In the genomic region with DNA sequence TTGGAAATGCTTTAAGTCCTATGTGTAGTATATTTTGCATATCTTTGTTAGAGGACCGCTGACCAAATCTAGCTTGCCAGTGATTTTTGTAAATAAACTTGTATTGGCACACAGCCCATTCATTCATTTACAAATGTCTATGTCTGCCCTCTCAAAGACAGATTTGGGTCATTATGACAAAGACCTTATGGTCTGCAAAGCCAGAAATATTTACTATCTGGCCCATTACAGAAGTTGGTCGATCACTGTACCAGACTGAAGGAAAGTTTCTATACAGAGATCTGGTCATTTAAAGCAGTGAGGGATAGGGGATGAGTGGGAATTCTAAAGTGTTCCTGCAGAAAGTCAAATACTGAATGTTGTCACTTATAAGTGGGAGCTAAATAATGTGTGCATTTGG, we compare ENCODE assay signal across 1 cellular context.
TF ChIP-seq lines count a peak whose summit lies in the region.

No MANE protein-coding gene starts in this region.

TF ChIP-seq in IMR-90, 13 proteins besides CTCF, POLR2A, EP300 and RAD21:
- no peak for TF ChIP-seq CEBPB (IDR thresholded peaks at IDR 0.05; ENCODE audit: low read depth, low read length)
- TF ChIP-seq RCOR1 (IDR thresholded peaks at IDR 0.05; ENCODE audit: insufficient replicate concordance, low read length), result no peak
- TF ChIP-seq BHLHE40 (IDR thresholded peaks at IDR 0.05; ENCODE audit: low read depth, low read length), result no peak
- no peak for TF ChIP-seq MAZ (IDR thresholded peaks at IDR 0.05; ENCODE audit: borderline replicate concordance, low read depth, low read length)
- no peak for TF ChIP-seq MXI1 (IDR thresholded peaks at IDR 0.05; ENCODE audit: borderline replicate concordance, low read depth, low read length)
- TF ChIP-seq CHD1 (IDR thresholded peaks at IDR 0.05; ENCODE audit: low read depth, low read length), result no peak
- no peak for TF ChIP-seq FOS (IDR thresholded peaks at IDR 0.05; ENCODE audit: low read depth, low read length)
- TF ChIP-seq, protein P1, sequence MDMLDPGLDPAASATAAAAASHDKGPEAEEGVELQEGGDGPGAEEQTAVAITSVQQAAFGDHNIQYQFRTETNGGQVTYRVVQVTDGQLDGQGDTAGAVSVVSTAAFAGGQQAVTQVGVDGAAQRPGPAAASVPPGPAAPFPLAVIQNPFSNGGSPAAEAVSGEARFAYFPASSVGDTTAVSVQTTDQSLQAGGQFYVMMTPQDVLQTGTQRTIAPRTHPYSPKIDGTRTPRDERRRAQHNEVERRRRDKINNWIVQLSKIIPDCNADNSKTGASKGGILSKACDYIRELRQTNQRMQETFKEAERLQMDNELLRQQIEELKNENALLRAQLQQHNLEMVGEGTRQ (IDR thresholded peaks at IDR 0.05; ENCODE audit: low read depth, low read length), result no peak
- TF ChIP-seq ELK1 (IDR thresholded peaks at IDR 0.05; ENCODE audit: borderline replicate concordance, low read depth, low read length), result no peak
